9 cellular contexts compared by ENCODE assay signal in the genomic region with DNA sequence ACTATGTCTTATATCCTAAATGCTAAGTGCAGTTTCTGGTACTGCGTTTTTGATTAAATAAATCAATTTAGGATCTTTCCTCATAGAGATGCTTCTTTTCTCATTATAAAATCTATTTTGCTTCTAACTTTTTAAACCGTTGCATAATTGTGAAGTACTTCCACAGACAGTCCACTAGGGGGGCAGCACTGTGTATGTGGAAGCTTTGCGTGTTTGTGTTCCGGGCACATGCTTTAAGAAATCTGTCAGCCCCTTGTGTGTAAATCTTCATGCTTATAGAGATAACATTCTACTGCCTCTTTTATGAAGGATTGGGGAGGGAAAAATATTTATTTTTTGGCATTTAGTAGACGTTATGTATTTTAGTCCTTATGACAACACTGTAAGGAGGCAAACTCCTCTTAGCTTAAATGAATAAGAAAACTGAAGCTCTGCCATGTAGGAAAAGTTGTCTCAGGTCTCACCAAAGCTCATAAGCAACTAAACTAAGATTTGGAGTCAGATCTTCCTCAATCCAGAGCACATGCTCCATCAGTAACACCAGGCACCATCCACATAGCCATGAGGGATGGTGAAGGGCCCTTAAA.
DNase-seq lines count a peak whose midpoint lies in the region; ATAC-seq and TF ChIP-seq lines count a peak whose summit lies in the region.
"Had no signal": no experiment of that assay in that cellular context is flagged by ENCODE, and none has a peak within 500 bp of the region (broad histone marks: within the 10 kb centered on the region; RNA-seq: fewer than 3 reads in every experiment).

No MANE protein-coding gene starts in this region.

- H3K4me3 ChIP-seq in Peyer's patch (no peak overlapping the region), cardiac muscle cell (no peak overlapping the region), upper lobe of left lung (no peak overlapping the region)

- H3K4me3 Mint-ChIP-seq in stimulated activated naive CD8-positive, alpha-beta T cell treated with anti-CD3 and anti-CD28 coated beads, Interleukin-15, amount 100 ng/mL, for 72 hours = no peak overlapping the region
- H3K4me3 Mint-ChIP-seq: activated naive CD4-positive, alpha-beta T cell treated with anti-CD3 and anti-CD28 coated beads, Interleukin-2, amount 50 U/mL, for 24 hours had no signal

- no peaks in the 10 kb centered on the region for H3K27me3 ChIP-seq in Peyer's patch
- no peaks in the 10 kb centered on the region for H3K27me3 ChIP-seq in cardiac muscle cell
- H3K27me3 ChIP-seq in upper lobe of left lung = no peaks in the 10 kb centered on the region

- H3K4me1 Mint-ChIP-seq in stimulated activated naive CD8-positive, alpha-beta T cell treated with anti-CD3 and anti-CD28 coated beads, Interleukin-15, amount 100 ng/mL, for 72 hours = no peaks in the 10 kb centered on the region
- H3K4me1 Mint-ChIP-seq: activated naive CD4-positive, alpha-beta T cell treated with anti-CD3 and anti-CD28 coated beads, Interleukin-2, amount 50 U/mL, for 24 hours had no signal

- H3K27ac Mint-ChIP-seq in stimulated activated naive CD8-positive, alpha-beta T cell treated with anti-CD3 and anti-CD28 coated beads, Interleukin-15, amount 100 ng/mL, for 72 hours = no peak overlapping the region
- H3K27ac Mint-ChIP-seq: activated naive CD4-positive, alpha-beta T cell treated with anti-CD3 and anti-CD28 coated beads, Interleukin-2, amount 50 U/mL, for 24 hours had no signal

- ATAC-seq in stimulated activated naive CD8-positive, alpha-beta T cell treated with anti-CD3 and anti-CD28 coated beads, Interleukin-15, amount 100 ng/mL, for 72 hours = peak; percentile 60
- ATAC-seq in stimulated activated naive CD8-positive, alpha-beta T cell treated with anti-CD3 and anti-CD28 coated beads, Interleukin-15, Interleukin-2, amounts not matched to agents 100 U/mL and 50 U/mL, for 24 hours = no peak
- ATAC-seq in HG02970 (IDR thresholded peaks at IDR 0.05; ENCODE audit: low FRiP score, unreplicated experiment) (peak; percentile 86), upper lobe of left lung (ENCODE audit: low FRiP score in 2 of 2) (peak in 1 of 2 donors; percentile 65)

- no peaks in the 10 kb centered on the region for H3K4me1 ChIP-seq in Peyer's patch
- H3K4me1 ChIP-seq in cardiac muscle cell (ENCODE audit: low read depth) = no peaks in the 10 kb centered on the region
- H3K4me1 ChIP-seq in upper lobe of left lung = no peaks in the 10 kb centered on the region

- WGBS in upper lobe of left lung, 2 donors = 20 to 32% methylated on average over 5 of the region's 5 CpGs

- H3K9me3 Mint-ChIP-seq in stimulated activated naive CD8-positive, alpha-beta T cell treated with anti-CD3 and anti-CD28 coated beads, Interleukin-15, amount 100 ng/mL, for 72 hours = no peaks in the 10 kb centered on the region
- H3K9me3 Mint-ChIP-seq: activated naive CD4-positive, alpha-beta T cell treated with anti-CD3 and anti-CD28 coated beads, Interleukin-2, amount 50 U/mL, for 24 hours had no signal

- TF ChIP-seq EP300 in upper lobe of left lung (IDR thresholded peaks at IDR 0.05) = no peak

- no peak for TF ChIP-seq POLR2A in Peyer's patch (IDR thresholded peaks at IDR 0.05)
- TF ChIP-seq POLR2A in upper lobe of left lung (IDR thresholded peaks at IDR 0.05) = no peak

- H3K36me3 ChIP-seq in Peyer's patch (no peaks in the 10 kb centered on the region), cardiac muscle cell (no peaks in the 10 kb centered on the region), upper lobe of left lung (no peaks in the 10 kb centered on the region)

- H3K27me3 Mint-ChIP-seq in stimulated activated naive CD8-positive, alpha-beta T cell treated with anti-CD3 and anti-CD28 coated beads, Interleukin-15, amount 100 ng/mL, for 72 hours = peaks cover 9% of the 10 kb centered on the region

- DNase-seq in stimulated activated naive CD8-positive, alpha-beta T cell treated with anti-CD3 and anti-CD28 coated beads, Interleukin-15, amount 100 ng/mL, for 72 hours = no peak
- no peak for DNase-seq in stimulated activated naive CD8-positive, alpha-beta T cell treated with anti-CD3 and anti-CD28 coated beads, Interleukin-15, Interleukin-2, amounts not matched to agents 100 U/mL and 50 U/mL, for 24 hours
- DNase-seq in Peyer's patch (no peak), cardiac muscle cell (ENCODE audit: low read depth in 1 of 2, low spot score in 1 of 2) (peak; percentile 38 to 78), upper lobe of left lung (no peak), medulla oblongata (ENCODE audit: extremely low spot score) (no peak), activated gamma-delta T cell (lab: John Stamatoyannopoulos, UW) (no peak)

- TF ChIP-seq CTCF in Peyer's patch (IDR thresholded peaks at IDR 0.05) (peak in 5 of 6 experiments; percentile 48 to 67 (median 51)), cardiac muscle cell (IDR thresholded peaks at IDR 0.05; ENCODE audit: low read depth, low read length) (peak; percentile 86), upper lobe of left lung (IDR thresholded peaks at IDR 0.05) (peak; percentile 7 to 49 (median 32))

- H3K9me3 ChIP-seq in Peyer's patch = no peaks in the 10 kb centered on the region
- no peaks in the 10 kb centered on the region for H3K9me3 ChIP-seq in cardiac muscle cell (ENCODE audit: low read depth)
- no peaks in the 10 kb centered on the region for H3K9me3 ChIP-seq in upper lobe of left lung

- H3K27ac ChIP-seq in Peyer's patch (no peak overlapping the region), cardiac muscle cell (no peak overlapping the region), upper lobe of left lung (no peak overlapping the region)

Comparison
In these comparisons a context has a peak if more than half of its experiments do, and no peak if none do; other contexts are left out.
1. DNase-seq: peak in cardiac muscle cell (2 of 2); none in stimulated activated naive CD8-positive, alpha-beta T cell treated with anti-CD3 and anti-CD28 coated beads, Interleukin-15, amount 100 ng/mL, for 72 hours (0 of 2), stimulated activated naive CD8-positive, alpha-beta T cell treated with anti-CD3 and anti-CD28 coated beads, Interleukin-15, Interleukin-2, amounts not matched to agents 100 U/mL and 50 U/mL, for 24 hours (single experiment), Peyer's patch (0 of 3), upper lobe of left lung (0 of 2), medulla oblongata (single experiment) and activated gamma-delta T cell (single experiment).
2. CTCF ChIP-seq: peak in every context shown above with its lines; median percentile 86 in cardiac muscle cell; 51 in Peyer's patch; 32 in upper lobe of left lung.